21 cellular contexts compared by ENCODE assay signal in genomic region chr6:52616271-52616670, GRCh38. TPM values are rescaled to one million over a fixed set of nuclear protein-coding genes. Genes with fewer than 3 reads are reported as not detected.
DNase-seq lines count a peak whose midpoint lies in the region; ATAC-seq and TF ChIP-seq lines count a peak whose summit lies in the region.
"Had no signal": no experiment of that assay in that cellular context is flagged by ENCODE, and none has a peak within 500 bp of the region (broad histone marks: within the 10 kb centered on the region; RNA-seq: fewer than 3 reads in every experiment).

No MANE protein-coding gene starts in this region.

- no peaks in the 10 kb centered on the region for H4K20me1 ChIP-seq in smooth muscle cell (ENCODE audit: low read depth)

- H3K4me1 ChIP-seq in SJSA1 (replicated peaks), result peaks cover 56% of the 10 kb centered on the region
- peaks cover 13% of the 10 kb centered on the region for H3K4me1 ChIP-seq in smooth muscle cell (ENCODE audit: low read depth)
- H3K4me1 ChIP-seq in prostate gland (replicated peaks), result no peaks in the 10 kb centered on the region

- H3K79me2 ChIP-seq in smooth muscle cell (ENCODE audit: low read depth), result no peaks in the 10 kb centered on the region

- H3K9ac ChIP-seq in smooth muscle cell (ENCODE audit: low read depth), result no peak overlapping the region
- H3K9ac ChIP-seq: KMS-11 had no signal

- TF ChIP-seq CTCF in brain microvascular endothelial cell (IDR thresholded peaks at IDR 0.05; ENCODE audit: low read depth, low read length, missing control alignments), result no peak
- TF ChIP-seq CTCF in smooth muscle cell (IDR thresholded peaks at IDR 0.05; ENCODE audit: borderline replicate concordance, insufficient read depth, poor library complexity, severe bottlenecking), result no peak
- TF ChIP-seq CTCF in prostate gland (IDR thresholded peaks at IDR 0.05), result no peak

- H3K4me2 ChIP-seq in smooth muscle cell, result peak overlapping the region; percentile 62
- H3K4me2 ChIP-seq: A549, KMS-11 had no signal

- intact Hi-C loops in prostate gland (cut with DNase I), result no loop called here

- no peak overlapping the region for H2AFZ ChIP-seq in smooth muscle cell (ENCODE audit: low read depth)

- DNase-seq in ELR (ENCODE audit: low read depth), result peak; percentile 53
- no peak for DNase-seq in SJSA1 (ENCODE audit: low read depth in 1 of 2, low spot score in 2 of 2)
- no peak for DNase-seq in brain microvascular endothelial cell
- no peak for DNase-seq in smooth muscle cell (lab: John Stamatoyannopoulos, UW; ENCODE audit: unreplicated experiment)
- DNase-seq in prostate gland (ENCODE audit: low spot score), result no peak
- DNase-seq: C1 segment of cervical spinal cord; Caco-2; CD4-positive, alpha-beta memory T cell; NCI-H1092; NCI-H1417 treated with DMSO at 0.1 percent for 48 hours; NCI-H1694 treated with DMSO at 0.1 percent for 48 hours; NCI-H2081; NCI-H2227 treated with DMSO at 0.1 percent for 48 hours; SHP77 had no signal

- peak overlapping the region; percentile 23 for H3K27ac ChIP-seq in SJSA1
- peak overlapping the region; percentile 38 for H3K27ac ChIP-seq in brain microvascular endothelial cell
- peak overlapping the region; percentile 56 for H3K27ac ChIP-seq in smooth muscle cell (ENCODE audit: low read depth)
- no peak overlapping the region for H3K27ac ChIP-seq in prostate gland
- H3K27ac ChIP-seq: A549, KMS-11, RWPE1, SK-N-MC had no signal

- no peaks in the 10 kb centered on the region for H3K9me3 ChIP-seq in SJSA1 (replicated peaks)
- no peaks in the 10 kb centered on the region for H3K9me3 ChIP-seq in smooth muscle cell (replicated peaks; ENCODE audit: low read depth)
- no peaks in the 10 kb centered on the region for H3K9me3 ChIP-seq in prostate gland
- H3K9me3 ChIP-seq: A549, Caco-2 had no signal

- in situ Hi-C loops in brain microvascular endothelial cell (cut with HindIII; ENCODE audit: low pct_ligation_motif_present, low sequenced_read_pairs), result no loop called here

- TF ChIP-seq POLR2A in prostate gland (IDR thresholded peaks at IDR 0.05), result no peak

- H3F3A ChIP-seq in smooth muscle cell (ENCODE audit: low read depth), result peaks cover 7% of the 10 kb centered on the region

- H3K27me3 ChIP-seq in SJSA1 (replicated peaks), result no peaks in the 10 kb centered on the region
- no peaks in the 10 kb centered on the region for H3K27me3 ChIP-seq in brain microvascular endothelial cell (replicated peaks)
- no peaks in the 10 kb centered on the region for H3K27me3 ChIP-seq in smooth muscle cell (ENCODE audit: low read depth)
- H3K27me3 ChIP-seq in prostate gland (replicated peaks; ENCODE audit: insufficient read depth), result no peaks in the 10 kb centered on the region

- H3K36me3 ChIP-seq in SJSA1 (no peaks in the 10 kb centered on the region), brain microvascular endothelial cell (replicated peaks) (no peaks in the 10 kb centered on the region), smooth muscle cell (ENCODE audit: low read depth) (no peaks in the 10 kb centered on the region), prostate gland (no peaks in the 10 kb centered on the region)

- H3K4me3 ChIP-seq in SJSA1, result no peak overlapping the region
- H3K4me3 ChIP-seq in brain microvascular endothelial cell (ENCODE audit: low read depth, low read length), result no peak overlapping the region
- H3K4me3 ChIP-seq in smooth muscle cell, result no peak overlapping the region
- H3K4me3 ChIP-seq in prostate gland, result no peak overlapping the region
- H3K4me3 ChIP-seq: A549, SK-N-MC had no signal

- ATAC-seq in HG02981 (IDR thresholded peaks at IDR 0.05; ENCODE audit: unreplicated experiment) (no peak), HG03520 (IDR thresholded peaks at IDR 0.05; ENCODE audit: unreplicated experiment) (no peak)
- ATAC-seq: A549, Panc1 had no signal

RNA-seq across cellular contexts. Expression of gene TRAM2, which starts 39.4 kb away (rescaled TPM):
- 59.7 and 98.1 TPM in 2 replicates for total RNA-seq in SJSA1 (2014; rRNA removed; shearing (Covaris generic))
- 32.0 and 35.6 TPM in 2 replicates for total RNA-seq in smooth muscle cell
- polyA plus RNA-seq in smooth muscle cell, result 17.2 and 18.2 TPM in 2 replicates
- 10 to 100 TPM in 1 of 2 donors, 1 to 10 TPM in 1; 7.2 to 22.4 TPM for total RNA-seq in prostate gland

RNA-seq across cellular contexts. Expression of gene TMEM14A, which starts 54.6 kb away (rescaled TPM):
- 78.6 and 91.0 TPM in 2 replicates for total RNA-seq in SJSA1 (2014; rRNA removed; shearing (Covaris generic))
- 76.5 and 77.7 TPM in 2 replicates for total RNA-seq in smooth muscle cell
- polyA plus RNA-seq in smooth muscle cell, result 59.4 and 68.7 TPM in 2 replicates
- 10 to 100 TPM; 55.6 to 56.4 TPM for total RNA-seq in prostate gland

Comparison
In these comparisons a context has a peak if more than half of its experiments do, and no peak if none do; other contexts are left out.
1. H3K27ac ChIP-seq: peak in SJSA1 (single experiment), brain microvascular endothelial cell (single experiment) and smooth muscle cell (single experiment); none in prostate gland (0 of 2).